ENCODE assay signal across 9 cellular contexts in the genomic region with DNA sequence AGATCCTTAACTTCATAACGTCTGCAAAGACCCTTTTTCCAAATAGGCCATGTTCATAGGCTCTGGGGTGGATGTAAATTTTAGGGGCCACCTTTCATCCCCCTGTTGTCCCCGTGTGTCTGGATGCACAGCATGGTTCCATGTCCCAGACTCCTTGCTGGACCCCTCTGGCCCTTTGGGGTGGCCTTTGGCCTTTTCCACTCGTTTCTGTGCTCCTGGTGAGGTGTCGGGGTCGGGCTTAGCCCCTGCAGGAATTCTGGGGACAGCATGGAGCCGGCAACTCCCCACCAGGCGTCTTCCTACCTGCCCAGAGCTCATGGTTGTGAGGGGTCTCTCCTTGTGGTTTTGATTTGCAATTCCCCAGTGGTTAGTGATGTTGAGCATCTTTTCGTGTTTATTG.
DNase-seq lines count a peak whose midpoint lies in the region; ATAC-seq and TF ChIP-seq lines count a peak whose summit lies in the region.
"Had no signal": no experiment of that assay in that cellular context is flagged by ENCODE, and none has a peak within 500 bp of the region (broad histone marks: within the 10 kb centered on the region; RNA-seq: fewer than 3 reads in every experiment).

No MANE protein-coding gene starts in this region.

- POLR2A ChIA-PET in HCT116 (lab: Charles Lee), result no interaction called here

- H3K9me2 ChIP-seq in HCT116 (ENCODE audit: insufficient read depth) (no peaks in the 10 kb centered on the region), hepatocyte (replicated peaks; ENCODE audit: insufficient read depth) (no peaks in the 10 kb centered on the region)

- H3K36me3 ChIP-seq in HCT116 (ENCODE audit: control insufficient read depth in 1 of 2, insufficient read depth in 2 of 2, low read length in 2 of 2) (peaks cover 0 to 5% of the 10 kb centered on the region in 2 experiments; a peak in 1 of 4 replicates), hepatocyte (replicated peaks; ENCODE audit: insufficient read depth, low read depth) (no peaks in the 10 kb centered on the region)

- H3K27me3 ChIP-seq in HCT116 (ENCODE audit: insufficient read depth, low read length) (no peaks in the 10 kb centered on the region), hepatocyte (no peaks in the 10 kb centered on the region)

- peaks cover 98% of the 10 kb centered on the region for H3K79me2 ChIP-seq in HCT116 (ENCODE audit: insufficient read depth, low read length)
- H3K79me2 ChIP-seq in hepatocyte, result peaks cover 85% of the 10 kb centered on the region

- H3K9me3 ChIP-seq in HCT116 (ENCODE audit: control insufficient read depth in 1 of 2, insufficient read depth in 1 of 2, low read depth in 1 of 2, low read length in 2 of 2) (no peaks in the 10 kb centered on the region), hepatocyte (ENCODE audit: low read depth) (no peaks in the 10 kb centered on the region)

- RAD21 ChIA-PET in HCT116 (lab: Charles Lee; ENCODE audit: low non-redundant PET in 1 of 2, low total read pairs in 2 of 2, uncharacterized antibody in 2 of 2, unreplicated experiment in 2 of 2), result no interaction called here

- ATAC-seq in HCT116, result no peak
- ATAC-seq in HG03439 (IDR thresholded peaks at IDR 0.05; ENCODE audit: unreplicated experiment), result no peak

- H3K27ac ChIP-seq in HCT116 (ENCODE audit: low read depth, low read length) (peak overlapping the region; percentile 98), hepatocyte (peak overlapping the region; percentile 97), skin epidermis (peak overlapping the region in 19 of 21 experiments; percentile 14 to 97 (median 88))

- peaks cover 12% of the 10 kb centered on the region; the same call in 1 of the 2 replicates for H4K20me1 ChIP-seq in HCT116 (ENCODE audit: insufficient read depth)
- H4K20me1 ChIP-seq in hepatocyte (ENCODE audit: insufficient read depth, poor library complexity, severe bottlenecking), result no peaks in the 10 kb centered on the region

- H3K4me1 ChIP-seq in HCT116 (ENCODE audit: control insufficient read depth in 1 of 2, insufficient read depth in 2 of 2, low read length in 2 of 2), result peaks cover 62 to 78% of the 10 kb centered on the region in 2 experiments
- peaks cover 75% of the 10 kb centered on the region for H3K4me1 ChIP-seq in hepatocyte (ENCODE audit: insufficient read depth)

- CTCF ChIA-PET in HCT116 (lab: Charles Lee), result interaction anchor here (1.1 kb wide), 1 partner anchor 38 kb away, joined by 3 read pairs; no protein-coding TSS in a partner anchor

- peak overlapping the region; percentile 96 for H3K4me2 ChIP-seq in HCT116 (ENCODE audit: low read length)
- H3K4me2 ChIP-seq in hepatocyte, result peak overlapping the region; percentile 71

- WGBS in hepatocyte (ENCODE audit: low lambda C conversion rate, missing lambda C conversion rate), result 92% methylated on average over 8 of the region's 8 CpGs

- H3K9ac ChIP-seq in HCT116 (ENCODE audit: low read length), result peak overlapping the region; percentile 87

- H3K4me3 ChIP-seq in HCT116 (replicated peaks in 1 of 2; ENCODE audit: low read depth in 1 of 2, low read length in 2 of 2) (peak overlapping the region; percentile 35 to 59; a peak in 3 of 4 replicates), hepatocyte (no peak overlapping the region), skin epidermis (no peak overlapping the region)

- BruUV-seq in HCT116 (replicated peaks; lab: Mats Ljungman, UMichigan), result no TSS peak

- no peak for TF ChIP-seq POLR2A in HCT116 (IDR thresholded peaks at IDR 0.05; ENCODE audit: borderline replicate concordance, extremely low read depth, insufficient read depth, insufficient read length)

- intact Hi-C loops in HCT116 (cut with micrococcal nuclease), result no loop called here

- no peak for DNase-seq in HCT116 (ENCODE audit: low read depth, low spot score)
- DNase-seq in activated CD8-positive, alpha-beta memory T cell treated with anti-CD3 and anti-CD28 coated beads, Interleukin-2, amount 50 U/mL, for 4 hours, result peak; percentile 9
- no peak for DNase-seq in hepatocyte (ENCODE audit: low spot score)
- DNase-seq in GDM1 (lab: John Stamatoyannopoulos, UW), result no peak
- DNase-seq in inferior parietal cortex (ENCODE audit: extremely low spot score), result no peak
- DNase-seq in NCI-H524 (lab: John Stamatoyannopoulos, UW), result no peak
- DNase-seq: cerebellar nuclear complex had no signal

- H2AFZ ChIP-seq in HCT116 (ENCODE audit: low read depth, low read length, poor library complexity, severe bottlenecking) (no peak overlapping the region), hepatocyte (no peak overlapping the region)

- TF ChIP-seq CTCF in HCT116 (IDR thresholded peaks at IDR 0.05 in 2 of 3, conservative IDR thresholded peaks at IDR 0.05 in 1 of 3; ENCODE audit: borderline replicate concordance in 1 of 3, insufficient read depth in 1 of 3, low read depth in 2 of 3, low read length in 2 of 3), result no peak
- TF ChIP-seq CTCF in hepatocyte (IDR thresholded peaks at IDR 0.05; ENCODE audit: poor library complexity), result no peak

- TF ChIP-seq RAD21 in HCT116 (IDR thresholded peaks at IDR 0.05; ENCODE audit: low read depth), result no peak

TF ChIP-seq in HCT116, 20 proteins besides CTCF, POLR2A, EP300 and RAD21:
- no peak for TF ChIP-seq JUND (IDR thresholded peaks at IDR 0.05)
- TF ChIP-seq SRF (IDR thresholded peaks at IDR 0.05; ENCODE audit: low read depth), result no peak
- TF ChIP-seq ELF1 (IDR thresholded peaks at IDR 0.05; ENCODE audit: borderline replicate concordance, low read depth), result no peak
- no peak for TF ChIP-seq SIN3A (IDR thresholded peaks at IDR 0.05; ENCODE audit: low read depth)
- TF ChIP-seq, protein P1, sequence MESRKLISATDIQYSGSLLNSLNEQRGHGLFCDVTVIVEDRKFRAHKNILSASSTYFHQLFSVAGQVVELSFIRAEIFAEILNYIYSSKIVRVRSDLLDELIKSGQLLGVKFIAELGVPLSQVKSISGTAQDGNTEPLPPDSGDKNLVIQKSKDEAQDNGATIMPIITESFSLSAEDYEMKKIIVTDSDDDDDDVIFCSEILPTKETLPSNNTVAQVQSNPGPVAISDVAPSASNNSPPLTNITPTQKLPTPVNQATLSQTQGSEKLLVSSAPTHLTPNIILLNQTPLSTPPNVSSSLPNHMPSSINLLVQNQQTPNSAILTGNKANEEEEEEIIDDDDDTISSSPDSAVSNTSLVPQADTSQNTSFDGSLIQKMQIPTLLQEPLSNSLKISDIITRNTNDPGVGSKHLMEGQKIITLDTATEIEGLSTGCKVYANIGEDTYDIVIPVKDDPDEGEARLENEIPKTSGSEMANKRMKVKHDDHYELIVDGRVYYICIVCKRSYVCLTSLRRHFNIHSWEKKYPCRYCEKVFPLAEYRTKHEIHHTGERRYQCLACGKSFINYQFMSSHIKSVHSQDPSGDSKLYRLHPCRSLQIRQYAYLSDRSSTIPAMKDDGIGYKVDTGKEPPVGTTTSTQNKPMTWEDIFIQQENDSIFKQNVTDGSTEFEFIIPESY (IDR thresholded peaks at IDR 0.05; ENCODE audit: extremely low read depth, insufficient replicate concordance, low read length), result no peak
- no peak for TF ChIP-seq SP1 (IDR thresholded peaks at IDR 0.05; ENCODE audit: low read depth)
- TF ChIP-seq ZFX (IDR thresholded peaks at IDR 0.05), result no peak
- TF ChIP-seq, protein P2, sequence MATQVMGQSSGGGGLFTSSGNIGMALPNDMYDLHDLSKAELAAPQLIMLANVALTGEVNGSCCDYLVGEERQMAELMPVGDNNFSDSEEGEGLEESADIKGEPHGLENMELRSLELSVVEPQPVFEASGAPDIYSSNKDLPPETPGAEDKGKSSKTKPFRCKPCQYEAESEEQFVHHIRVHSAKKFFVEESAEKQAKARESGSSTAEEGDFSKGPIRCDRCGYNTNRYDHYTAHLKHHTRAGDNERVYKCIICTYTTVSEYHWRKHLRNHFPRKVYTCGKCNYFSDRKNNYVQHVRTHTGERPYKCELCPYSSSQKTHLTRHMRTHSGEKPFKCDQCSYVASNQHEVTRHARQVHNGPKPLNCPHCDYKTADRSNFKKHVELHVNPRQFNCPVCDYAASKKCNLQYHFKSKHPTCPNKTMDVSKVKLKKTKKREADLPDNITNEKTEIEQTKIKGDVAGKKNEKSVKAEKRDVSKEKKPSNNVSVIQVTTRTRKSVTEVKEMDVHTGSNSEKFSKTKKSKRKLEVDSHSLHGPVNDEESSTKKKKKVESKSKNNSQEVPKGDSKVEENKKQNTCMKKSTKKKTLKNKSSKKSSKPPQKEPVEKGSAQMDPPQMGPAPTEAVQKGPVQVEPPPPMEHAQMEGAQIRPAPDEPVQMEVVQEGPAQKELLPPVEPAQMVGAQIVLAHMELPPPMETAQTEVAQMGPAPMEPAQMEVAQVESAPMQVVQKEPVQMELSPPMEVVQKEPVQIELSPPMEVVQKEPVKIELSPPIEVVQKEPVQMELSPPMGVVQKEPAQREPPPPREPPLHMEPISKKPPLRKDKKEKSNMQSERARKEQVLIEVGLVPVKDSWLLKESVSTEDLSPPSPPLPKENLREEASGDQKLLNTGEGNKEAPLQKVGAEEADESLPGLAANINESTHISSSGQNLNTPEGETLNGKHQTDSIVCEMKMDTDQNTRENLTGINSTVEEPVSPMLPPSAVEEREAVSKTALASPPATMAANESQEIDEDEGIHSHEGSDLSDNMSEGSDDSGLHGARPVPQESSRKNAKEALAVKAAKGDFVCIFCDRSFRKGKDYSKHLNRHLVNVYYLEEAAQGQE (IDR thresholded peaks at IDR 0.05; ENCODE audit: low read depth), result no peak
- no peak for TF ChIP-seq ZNF274 (IDR thresholded peaks at IDR 0.05; ENCODE audit: low read depth, low read length)
- TF ChIP-seq TCF7L2 (IDR thresholded peaks at IDR 0.05; ENCODE audit: borderline replicate concordance, extremely low read depth, insufficient read depth, insufficient read length), result no peak
- no peak for TF ChIP-seq YY1 (IDR thresholded peaks at IDR 0.05; ENCODE audit: extremely low read depth, insufficient replicate concordance, low read depth, low read length)
- no peak for TF ChIP-seq CBX3 (IDR thresholded peaks at IDR 0.05; ENCODE audit: low read depth)
- TF ChIP-seq FOSL1 (IDR thresholded peaks at IDR 0.05; ENCODE audit: low read depth), result no peak
- TF ChIP-seq, protein P3, sequence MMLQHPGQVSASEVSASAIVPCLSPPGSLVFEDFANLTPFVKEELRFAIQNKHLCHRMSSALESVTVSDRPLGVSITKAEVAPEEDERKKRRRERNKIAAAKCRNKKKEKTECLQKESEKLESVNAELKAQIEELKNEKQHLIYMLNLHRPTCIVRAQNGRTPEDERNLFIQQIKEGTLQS (IDR thresholded peaks at IDR 0.05), result no peak
- TF ChIP-seq EZH2phosphoT487 (IDR thresholded peaks at IDR 0.05; ENCODE audit: borderline replicate concordance), result no peak
- TF ChIP-seq POLR2AphosphoS5 (IDR thresholded peaks at IDR 0.05; ENCODE audit: low read depth, low read length), result no peak

Comparison
In these comparisons a context has a peak if more than half of its experiments do, and no peak if none do; other contexts are left out.
1. H3K4me3 ChIP-seq: peak in HCT116 (2 of 2); none in hepatocyte (single experiment) and skin epidermis (0 of 7).
2. Peak in every context shown above with its lines, with median percentiles within 50 percentile points of each other: H3K27ac ChIP-seq.